In the genomic region with DNA sequence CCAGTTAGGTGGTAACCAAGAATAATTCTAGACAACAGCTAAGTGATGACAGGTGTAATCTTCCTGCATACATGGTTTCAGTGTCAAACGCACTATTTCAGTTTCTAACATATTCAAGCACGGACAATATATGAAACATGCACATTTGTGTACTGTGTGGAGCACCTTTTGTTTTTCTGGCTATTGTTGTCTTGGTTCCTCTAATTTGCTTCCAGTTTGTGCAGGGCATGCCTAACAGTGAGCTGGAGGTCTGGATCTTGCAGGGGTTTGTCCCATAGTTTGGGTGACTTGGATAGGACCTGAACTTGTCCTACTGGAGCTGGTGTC, we compare ENCODE assay signal across 24 cellular contexts.
DNase-seq lines count a peak whose midpoint lies in the region; ATAC-seq, FAIRE-seq and TF ChIP-seq lines count a peak whose summit lies in the region.
"Had no signal": no experiment of that assay in that cellular context is flagged by ENCODE, and none has a peak within 500 bp of the region (broad histone marks: within the 10 kb centered on the region; RNA-seq: fewer than 3 reads in every experiment).

No MANE protein-coding gene starts in this region.

- in situ Hi-C loops in HepG2 (cut with HindIII; ENCODE audit: extremely low pct_ligation_motif_present, low pct_unique_long_range_greater_than_20kb) = loop anchor here (25.0 kb wide), 1 partner anchor 814 kb away; no protein-coding TSS in a partner anchor

- H3K36me3 ChIP-seq in HepG2 (replicated peaks in 1 of 2; ENCODE audit: control insufficient read depth in 1 of 2, insufficient read depth in 2 of 2, low read length in 2 of 2) (no peaks in the 10 kb centered on the region), right lobe of liver (no peaks in the 10 kb centered on the region)
- H3K36me3 ChIP-seq: BE2C had no signal

- CTCF ChIA-PET in HepG2 (lab: Yijun Ruan, JAX; ENCODE audit: low intra/inter-chr PET ratio, low total read pairs) = no interaction called here

- H3K9me3 Mint-ChIP-seq in stimulated activated naive B cell treated with anti-CD40 and anti-IgM and Interleukin-4, amounts not matched to agents 10 μg/mL and 1 μg/mL and 100 μg/mL, for 72 hours = peaks cover 11 to 17% of the 10 kb centered on the region in 2 donors
- H3K9me3 Mint-ChIP-seq: activated naive CD8-positive, alpha-beta T cell treated with anti-CD3 and anti-CD28 coated beads for 36 hours had no signal

- H3K36me3 Mint-ChIP-seq in stimulated activated naive B cell treated with anti-CD40 and anti-IgM and Interleukin-4, amounts not matched to agents 10 μg/mL and 1 μg/mL and 100 μg/mL, for 72 hours = peaks cover 7 to 20% of the 10 kb centered on the region in 2 donors
- H3K36me3 Mint-ChIP-seq: activated naive CD8-positive, alpha-beta T cell treated with anti-CD3 and anti-CD28 coated beads for 36 hours had no signal

- FAIRE-seq in HepG2 (lab: Jason Lieb, UNC) = no peak
- FAIRE-seq: H54, urothelium cell line had no signal

- no peak for DNase-seq in HepG2 (ENCODE audit: low spot score)
- no peak for DNase-seq in right lobe of liver
- no peak for DNase-seq in stimulated activated naive B cell treated with anti-CD40 and anti-IgM and Interleukin-4, amounts not matched to agents 10 μg/mL and 1 μg/mL and 100 μg/mL, for 72 hours
- DNase-seq in NCI-H446 treated with DMSO at 0.1 percent for 48 hours (lab: John Stamatoyannopoulos, UW) = no peak
- no peak for DNase-seq in activated CD4-positive, alpha-beta T cell treated with anti-CD3 and anti-CD28 coated beads, Interleukin-2, amount 50 U/mL, for 1 hour
- DNase-seq in NCI-H524 (lab: John Stamatoyannopoulos, UW) = no peak
- DNase-seq: activated naive CD8-positive, alpha-beta T cell treated with anti-CD3 and anti-CD28 coated beads for 36 hours; BE2C; Caco-2; glutamatergic neuron; NCI-H146; NCI-H345; stimulated activated CD4-positive, alpha-beta T cell treated with anti-CD3 and anti-CD28 coated beads, Interleukin-4, amount 100 ng/mL, for 1 hour; substantia nigra; T1000 had no signal

- H3K4me3 ChIP-seq in HepG2 (replicated peaks in 1 of 3; ENCODE audit: insufficient read depth in 1 of 3, low read depth in 2 of 3, low read length in 3 of 3) = no peak overlapping the region
- H3K4me3 ChIP-seq in right lobe of liver = no peak overlapping the region
- H3K4me3 ChIP-seq: smooth muscle cell had no signal

- BruUV-seq in HepG2 (replicated peaks; lab: Mats Ljungman, UMichigan) = no TSS peak

- H3K9ac ChIP-seq in HepG2 (ENCODE audit: insufficient read depth, low read depth, low read length) = no peak overlapping the region

- H3K27me3 Mint-ChIP-seq in stimulated activated naive B cell treated with anti-CD40 and anti-IgM and Interleukin-4, amounts not matched to agents 10 μg/mL and 1 μg/mL and 100 μg/mL, for 72 hours = no peaks in the 10 kb centered on the region

- H3K27ac ChIP-seq in HepG2 (ENCODE audit: extremely low read length, insufficient read depth, low read length) (no peak overlapping the region), right lobe of liver (no peak overlapping the region)
- H3K27ac ChIP-seq: RWPE1 had no signal

- H3K9me3 ChIP-seq in HepG2 (ENCODE audit: low read length) (no peaks in the 10 kb centered on the region), right lobe of liver (no peaks in the 10 kb centered on the region)
- H3K9me3 ChIP-seq: BE2C, Caco-2 had no signal

- 85% methylated on average over 2 of the region's 2 CpGs for WGBS in HepG2 (ENCODE audit: low lambda C conversion rate)
- 100% methylated on average over 2 of the region's 2 CpGs for WGBS in right lobe of liver (ENCODE audit: insufficient coverage, low coverage, low lambda C conversion rate, missing lambda C conversion rate)

- peaks cover 33 to 46% of the 10 kb centered on the region in 2 donors for H3K4me1 Mint-ChIP-seq in stimulated activated naive B cell treated with anti-CD40 and anti-IgM and Interleukin-4, amounts not matched to agents 10 μg/mL and 1 μg/mL and 100 μg/mL, for 72 hours
- H3K4me1 Mint-ChIP-seq: activated naive CD8-positive, alpha-beta T cell treated with anti-CD3 and anti-CD28 coated beads for 36 hours; activated T-helper 17 cell treated with anti-CD3 and anti-CD28 coated beads, Interleukin-2, amount 50 U/mL, for 72 hours; neural crest cell had no signal

- TF ChIP-seq CTCF in HepG2 (CRISPR knock-in tag; IDR thresholded peaks at IDR 0.05) = no peak
- TF ChIP-seq CTCF in right lobe of liver (IDR thresholded peaks at IDR 0.05) = no peak

- H3K4me2 ChIP-seq in HepG2 (ENCODE audit: low read depth, low read length) = peak overlapping the region; percentile 74
- H3K4me2 ChIP-seq: smooth muscle cell had no signal

- H4K20me1 ChIP-seq in HepG2 (ENCODE audit: insufficient read depth, low read length) = no peaks in the 10 kb centered on the region

- H2AFZ ChIP-seq in HepG2 (ENCODE audit: low read length) = no peak overlapping the region

- POLR2A ChIA-PET in HepG2 (lab: Yijun Ruan, JAX) = no interaction called here

- ATAC-seq in HepG2 (no peak), right lobe of liver (no peak), HG02571 (IDR thresholded peaks at IDR 0.05; ENCODE audit: unreplicated experiment) (peak; percentile 48), HG03442 (IDR thresholded peaks at IDR 0.05; ENCODE audit: unreplicated experiment) (peak; percentile 75)
- no peak for ATAC-seq in stimulated activated naive B cell treated with anti-CD40 and anti-IgM and Interleukin-4, amounts not matched to agents 10 μg/mL and 1 μg/mL and 100 μg/mL, for 72 hours (replicated peaks)
- ATAC-seq: activated T-helper 17 cell treated with anti-CD3 and anti-CD28 coated beads, Interleukin-2, amount 50 U/mL, for 72 hours; SK-N-SH treated with all-trans-retinoic acid at 6 μM for 48 hours had no signal

- H3K27ac Mint-ChIP-seq in stimulated activated naive B cell treated with anti-CD40 and anti-IgM and Interleukin-4, amounts not matched to agents 10 μg/mL and 1 μg/mL and 100 μg/mL, for 72 hours = peak overlapping the region; percentile 37
- H3K27ac Mint-ChIP-seq: activated naive CD8-positive, alpha-beta T cell treated with anti-CD3 and anti-CD28 coated beads for 36 hours; activated T-helper 17 cell treated with anti-CD3 and anti-CD28 coated beads, Interleukin-2, amount 50 U/mL, for 72 hours had no signal

- intact Hi-C loops in HepG2 (cut with micrococcal nuclease; ENCODE audit: unreplicated experiment) (no loop called here), right lobe of liver (cut with DNase I) (no loop called here)

- TF ChIP-seq RAD21 in HepG2 (CRISPR knock-in tag; IDR thresholded peaks at IDR 0.05) = no peak

- H3K79me2 ChIP-seq in HepG2 (ENCODE audit: insufficient read depth, low read length) = no peaks in the 10 kb centered on the region

- TF ChIP-seq EP300 in HepG2 (IDR thresholded peaks at IDR 0.05; ENCODE audit: low read depth in 2 of 2, low read length in 2 of 2) (no peak), HepG2 (CRISPR knock-in tag; IDR thresholded peaks at IDR 0.05; ENCODE audit: borderline replicate concordance) (no peak)

- H3K4me1 ChIP-seq in HepG2 (ENCODE audit: insufficient read depth, low read length) = 0 out of 2 replicates have a peak, but pooled peaks cover 4% of the 10 kb centered on the region
- H3K4me1 ChIP-seq in right lobe of liver = no peaks in the 10 kb centered on the region
- H3K4me1 ChIP-seq: BE2C, Caco-2 had no signal

- H3K4me3 Mint-ChIP-seq in stimulated activated naive B cell treated with anti-CD40 and anti-IgM and Interleukin-4, amounts not matched to agents 10 μg/mL and 1 μg/mL and 100 μg/mL, for 72 hours = no peak overlapping the region
- H3K4me3 Mint-ChIP-seq: activated naive CD8-positive, alpha-beta T cell treated with anti-CD3 and anti-CD28 coated beads for 36 hours; activated T-helper 17 cell treated with anti-CD3 and anti-CD28 coated beads, Interleukin-2, amount 50 U/mL, for 72 hours; neural crest cell had no signal

- TF ChIP-seq POLR2A in HepG2 (IDR thresholded peaks at IDR 0.05; ENCODE audit: insufficient read depth in 1 of 2, low read depth in 2 of 2, low read length in 2 of 2) = no peak
- TF ChIP-seq POLR2A in right lobe of liver (IDR thresholded peaks at IDR 0.05) = no peak

- H3K27me3 ChIP-seq in HepG2 (ENCODE audit: control insufficient read depth in 1 of 2, insufficient read depth in 2 of 2, low read length in 2 of 2) = no peaks in the 10 kb centered on the region
- no peaks in the 10 kb centered on the region for H3K27me3 ChIP-seq in right lobe of liver
- H3K27me3 ChIP-seq: BE2C had no signal

TF ChIP-seq in HepG2, 621 proteins besides CTCF, POLR2A, EP300 and RAD21 (continues in another document):
- TF ChIP-seq ELF4 (CRISPR knock-in tag; IDR thresholded peaks at IDR 0.05; ENCODE audit: borderline replicate concordance) (no peak), STAG1 (CRISPR knock-in tag; IDR thresholded peaks at IDR 0.05) (no peak)
- TF ChIP-seq, protein P1, sequence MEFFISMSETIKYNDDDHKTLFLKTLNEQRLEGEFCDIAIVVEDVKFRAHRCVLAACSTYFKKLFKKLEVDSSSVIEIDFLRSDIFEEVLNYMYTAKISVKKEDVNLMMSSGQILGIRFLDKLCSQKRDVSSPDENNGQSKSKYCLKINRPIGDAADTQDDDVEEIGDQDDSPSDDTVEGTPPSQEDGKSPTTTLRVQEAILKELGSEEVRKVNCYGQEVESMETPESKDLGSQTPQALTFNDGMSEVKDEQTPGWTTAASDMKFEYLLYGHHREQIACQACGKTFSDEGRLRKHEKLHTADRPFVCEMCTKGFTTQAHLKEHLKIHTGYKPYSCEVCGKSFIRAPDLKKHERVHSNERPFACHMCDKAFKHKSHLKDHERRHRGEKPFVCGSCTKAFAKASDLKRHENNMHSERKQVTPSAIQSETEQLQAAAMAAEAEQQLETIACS (CRISPR knock-in tag; IDR thresholded peaks at IDR 0.05) = no peak
- TF ChIP-seq, protein P2, sequence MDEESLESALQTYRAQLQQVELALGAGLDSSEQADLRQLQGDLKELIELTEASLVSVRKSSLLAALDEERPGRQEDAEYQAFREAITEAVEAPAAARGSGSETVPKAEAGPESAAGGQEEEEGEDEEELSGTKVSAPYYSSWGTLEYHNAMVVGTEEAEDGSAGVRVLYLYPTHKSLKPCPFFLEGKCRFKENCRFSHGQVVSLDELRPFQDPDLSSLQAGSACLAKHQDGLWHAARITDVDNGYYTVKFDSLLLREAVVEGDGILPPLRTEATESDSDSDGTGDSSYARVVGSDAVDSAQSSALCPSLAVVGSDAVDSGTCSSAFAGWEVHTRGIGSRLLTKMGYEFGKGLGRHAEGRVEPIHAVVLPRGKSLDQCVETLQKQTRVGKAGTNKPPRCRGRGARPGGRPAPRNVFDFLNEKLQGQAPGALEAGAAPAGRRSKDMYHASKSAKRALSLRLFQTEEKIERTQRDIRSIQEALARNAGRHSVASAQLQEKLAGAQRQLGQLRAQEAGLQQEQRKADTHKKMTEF (CRISPR knock-in tag; IDR thresholded peaks at IDR 0.05) = no peak

Comparison
In these comparisons a context has a peak if more than half of its experiments do, and no peak if none do; other contexts are left out.
1. ATAC-seq: peak in HG02571 (single experiment) and HG03442 (single experiment); none in HepG2 (single experiment), right lobe of liver (0 of 4) and stimulated activated naive B cell treated with anti-CD40 and anti-IgM and Interleukin-4, amounts not matched to agents 10 μg/mL and 1 μg/mL and 100 μg/mL, for 72 hours (0 of 2).